23 cellular contexts compared by ENCODE assay signal in the genomic region with DNA sequence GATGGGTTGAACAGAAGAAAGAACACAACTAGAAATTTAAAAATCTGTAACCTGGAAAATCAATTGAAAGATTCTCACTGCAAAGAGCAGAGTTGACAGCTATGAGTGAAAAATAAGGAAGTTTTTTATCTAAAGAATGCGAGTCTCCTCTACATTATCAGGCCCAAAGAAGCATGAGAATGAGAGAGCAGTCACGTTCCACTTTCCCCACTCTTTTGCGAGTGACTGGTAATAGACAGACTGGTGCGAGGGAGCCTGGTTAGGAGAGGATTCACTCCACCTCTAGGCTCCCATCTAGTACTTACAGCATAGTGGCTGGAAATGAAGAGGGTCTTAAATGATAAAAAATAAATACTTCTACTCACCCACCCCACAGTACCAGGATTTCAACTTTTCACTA. TPM values are rescaled to one million over a fixed set of nuclear protein-coding genes. Genes with fewer than 3 reads are reported as not detected.
DNase-seq lines count a peak whose midpoint lies in the region; ATAC-seq and TF ChIP-seq lines count a peak whose summit lies in the region.
"Had no signal": no experiment of that assay in that cellular context is flagged by ENCODE, and none has a peak within 500 bp of the region (broad histone marks: within the 10 kb centered on the region; RNA-seq: fewer than 3 reads in every experiment).

No MANE protein-coding gene starts in this region.

- H2AFZ ChIP-seq in GM23338 (peak overlapping the region; percentile 28; the same call in 1 of the 2 replicates), neural progenitor cell (replicated peaks) (peak overlapping the region; percentile 14)

- H3K27me3 ChIP-seq in GM23338 (ENCODE audit: insufficient read depth) = no peaks in the 10 kb centered on the region
- no peaks in the 10 kb centered on the region for H3K27me3 ChIP-seq in neural progenitor cell
- no peaks in the 10 kb centered on the region for H3K27me3 ChIP-seq in transverse colon
- H3K27me3 ChIP-seq: BE2C, Peyer's patch had no signal

- H3K27me3 Mint-ChIP-seq in GM23338 (ENCODE audit: insufficient read depth, low read depth, poor library complexity) (peaks cover 2% of the 10 kb centered on the region), WTC11 (ENCODE audit: low read depth) (no peaks in the 10 kb centered on the region), neural progenitor cell (ENCODE audit: insufficient read depth, low read depth) (no peaks in the 10 kb centered on the region)

- H3F3A ChIP-seq in GM23338 (replicated peaks; ENCODE audit: low read depth) (no peaks in the 10 kb centered on the region), neural progenitor cell (ENCODE audit: low read depth) (peaks cover 6% of the 10 kb centered on the region)

- in situ Hi-C loops in transverse colon (cut with MboI; ENCODE audit: low pct_ligation_motif_present in 1 of 4, low pct_unique_long_range_greater_than_20kb in 1 of 4, low sequenced_read_pairs in 3 of 4) = no loop called here

- TF ChIP-seq POLR2A in transverse colon (IDR thresholded peaks at IDR 0.05) = no peak

- WGBS in transverse colon (ENCODE audit: low coverage in 1 of 2), 2 donors = 75 to 82% methylated on average over 3 to 4 of the region's 4 CpGs

- H3K79me2 ChIP-seq in GM23338 (replicated peaks; ENCODE audit: insufficient read depth) (no peaks in the 10 kb centered on the region), neural progenitor cell (ENCODE audit: low read depth) (no peaks in the 10 kb centered on the region)

- H3K4me3 ChIP-seq in GM23338 (no peak overlapping the region), neural progenitor cell (no peak overlapping the region), transverse colon (no peak overlapping the region)
- H3K4me3 ChIP-seq: GM12878, Peyer's patch had no signal

- H3K9me2 ChIP-seq in GM23338 (ENCODE audit: insufficient read depth) = no peaks in the 10 kb centered on the region

- peaks cover 37% of the 10 kb centered on the region for H3K4me1 ChIP-seq in GM23338 (ENCODE audit: insufficient read depth)
- H3K4me1 ChIP-seq in neural progenitor cell = peaks cover 25% of the 10 kb centered on the region
- no peaks in the 10 kb centered on the region for H3K4me1 ChIP-seq in transverse colon
- H3K4me1 ChIP-seq: BE2C, Caco-2, Peyer's patch had no signal

- H3K9me3 Mint-ChIP-seq in GM23338 (no peaks in the 10 kb centered on the region), WTC11 (no peaks in the 10 kb centered on the region), neural progenitor cell (no peaks in the 10 kb centered on the region)

- peak; percentile 67 for ATAC-seq in GM23338
- ATAC-seq in WTC11 = peak; percentile 57
- ATAC-seq in GM21528 (IDR thresholded peaks at IDR 0.05; ENCODE audit: low FRiP score, unreplicated experiment) = no peak
- no peak for ATAC-seq in GM21423 (IDR thresholded peaks at IDR 0.05; ENCODE audit: unreplicated experiment)
- ATAC-seq: GM12878, SK-N-SH treated with all-trans-retinoic acid at 6 μM for 48 hours had no signal

- H3K9ac ChIP-seq in neural progenitor cell = no peak overlapping the region

- CTCF ChIA-PET in WTC11 (lab: Charles Lee) = no interaction called here

- no peak overlapping the region for H3K4me2 ChIP-seq in GM23338
- no peak overlapping the region for H3K4me2 ChIP-seq in neural progenitor cell

- H3K27ac ChIP-seq in GM23338 (ENCODE audit: low read depth) (no peak overlapping the region), neural progenitor cell (no peak overlapping the region), transverse colon (no peak overlapping the region)
- H3K27ac ChIP-seq: Peyer's patch had no signal

- H3K27ac Mint-ChIP-seq in GM23338 (no peak overlapping the region; the same call in 1 of the 2 replicates), WTC11 (no peak overlapping the region; the same call in 1 of the 2 replicates), neural progenitor cell (no peak overlapping the region)

- H3K4me3 Mint-ChIP-seq in GM23338 (no peak overlapping the region), WTC11 (no peak overlapping the region), neural progenitor cell (no peak overlapping the region)

- H4K20me1 ChIP-seq in GM23338 (replicated peaks; ENCODE audit: insufficient read depth) = no peaks in the 10 kb centered on the region
- no peaks in the 10 kb centered on the region for H4K20me1 ChIP-seq in neural progenitor cell (ENCODE audit: low read depth)

- H3K36me3 Mint-ChIP-seq in GM23338 (ENCODE audit: low read depth) = no peaks in the 10 kb centered on the region
- H3K36me3 Mint-ChIP-seq in WTC11 = no peaks in the 10 kb centered on the region
- H3K36me3 Mint-ChIP-seq in neural progenitor cell = no peaks in the 10 kb centered on the region

- H3K4me1 Mint-ChIP-seq in GM23338 = peaks cover 31% of the 10 kb centered on the region
- H3K4me1 Mint-ChIP-seq in WTC11 = peaks cover 49% of the 10 kb centered on the region
- H3K4me1 Mint-ChIP-seq in neural progenitor cell = peaks cover 22% of the 10 kb centered on the region

- TF ChIP-seq CTCF in GM23338 (conservative IDR thresholded peaks at IDR 0.05; ENCODE audit: low read depth in 2 of 2) (no peak), WTC11 (IDR thresholded peaks at IDR 0.05) (no peak), neural progenitor cell (IDR thresholded peaks at IDR 0.05) (no peak), transverse colon (IDR thresholded peaks at IDR 0.05) (no peak)

- DNase-seq in GM23338 (ENCODE audit: low spot score) (peak; percentile 8), OCI-M1 (lab: John Stamatoyannopoulos, UW) (peak; percentile 78), WTC11 (ENCODE audit: low spot score) (no peak), neural progenitor cell (ENCODE audit: low spot score) (no peak), transverse colon (no peak)
- DNase-seq in activated T-cell treated with anti-CD3 and anti-CD28 coated beads, Interleukin-2, amount 50 U/mL, for 48 hours = no peak
- DNase-seq: BE2C, Caco-2, DMS 273 treated with DMSO at 0.1 percent for 48 hours, DMS79 treated with DMSO at 0.1 percent for 48 hours, IMR-90, Kasumi-1, NCI-H1048, NCI-H146, NCI-H2029, NCI-H226, NCI-H524, NCI-H82, Peyer's patch had no signal

- intact Hi-C loops in transverse colon (cut with DNase I; ENCODE audit: low total_unique reads) = no loop called here

- POLR2A ChIA-PET in WTC11 (lab: Charles Lee) = no interaction called here

- H3K36me3 ChIP-seq in GM23338 (ENCODE audit: insufficient read depth) = no peaks in the 10 kb centered on the region
- no peaks in the 10 kb centered on the region for H3K36me3 ChIP-seq in neural progenitor cell
- H3K36me3 ChIP-seq in transverse colon = no peaks in the 10 kb centered on the region
- H3K36me3 ChIP-seq: BE2C, Peyer's patch had no signal

- TF ChIP-seq EP300 in transverse colon (IDR thresholded peaks at IDR 0.05; ENCODE audit: low read depth) = no peak

- H3K9me3 ChIP-seq in neural progenitor cell (ENCODE audit: low read depth) = no peaks in the 10 kb centered on the region
- H3K9me3 ChIP-seq in transverse colon = no peaks in the 10 kb centered on the region
- H3K9me3 ChIP-seq: BE2C, Caco-2, Peyer's patch had no signal

TF ChIP-seq in GM23338, 12 proteins besides CTCF, POLR2A, EP300 and RAD21 (continues in another document):
- TF ChIP-seq POLR2AphosphoS5 (IDR thresholded peaks at IDR 0.05; ENCODE audit: low read depth) (no peak), EZH2 (IDR thresholded peaks at IDR 0.05; ENCODE audit: low read depth, unreplicated experiment) (no peak), ZNF114 (CRISPR knock-in tag; IDR thresholded peaks at IDR 0.05) (no peak), STAT1 (IDR thresholded peaks at IDR 0.05; ENCODE audit: unreplicated experiment) (no peak), CREB1 (CRISPR knock-in tag; IDR thresholded peaks at IDR 0.05; ENCODE audit: low read depth) (no peak), EZH2phosphoT487 (IDR thresholded peaks at IDR 0.05; ENCODE audit: unreplicated experiment) (no peak), NANOG (IDR thresholded peaks at IDR 0.05; ENCODE audit: borderline replicate concordance) (no peak)
- TF ChIP-seq, protein P1, sequence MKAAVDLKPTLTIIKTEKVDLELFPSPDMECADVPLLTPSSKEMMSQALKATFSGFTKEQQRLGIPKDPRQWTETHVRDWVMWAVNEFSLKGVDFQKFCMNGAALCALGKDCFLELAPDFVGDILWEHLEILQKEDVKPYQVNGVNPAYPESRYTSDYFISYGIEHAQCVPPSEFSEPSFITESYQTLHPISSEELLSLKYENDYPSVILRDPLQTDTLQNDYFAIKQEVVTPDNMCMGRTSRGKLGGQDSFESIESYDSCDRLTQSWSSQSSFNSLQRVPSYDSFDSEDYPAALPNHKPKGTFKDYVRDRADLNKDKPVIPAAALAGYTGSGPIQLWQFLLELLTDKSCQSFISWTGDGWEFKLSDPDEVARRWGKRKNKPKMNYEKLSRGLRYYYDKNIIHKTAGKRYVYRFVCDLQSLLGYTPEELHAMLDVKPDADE (IDR thresholded peaks at IDR 0.05) = no peak

TF ChIP-seq in WTC11, 78 proteins besides CTCF, POLR2A, EP300 and RAD21 (continues in another document):
- TF ChIP-seq SMAD3 (CRISPR knock-in tag; IDR thresholded peaks at IDR 0.05; ENCODE audit: borderline replicate concordance) = no peak
- TF ChIP-seq, protein P2, sequence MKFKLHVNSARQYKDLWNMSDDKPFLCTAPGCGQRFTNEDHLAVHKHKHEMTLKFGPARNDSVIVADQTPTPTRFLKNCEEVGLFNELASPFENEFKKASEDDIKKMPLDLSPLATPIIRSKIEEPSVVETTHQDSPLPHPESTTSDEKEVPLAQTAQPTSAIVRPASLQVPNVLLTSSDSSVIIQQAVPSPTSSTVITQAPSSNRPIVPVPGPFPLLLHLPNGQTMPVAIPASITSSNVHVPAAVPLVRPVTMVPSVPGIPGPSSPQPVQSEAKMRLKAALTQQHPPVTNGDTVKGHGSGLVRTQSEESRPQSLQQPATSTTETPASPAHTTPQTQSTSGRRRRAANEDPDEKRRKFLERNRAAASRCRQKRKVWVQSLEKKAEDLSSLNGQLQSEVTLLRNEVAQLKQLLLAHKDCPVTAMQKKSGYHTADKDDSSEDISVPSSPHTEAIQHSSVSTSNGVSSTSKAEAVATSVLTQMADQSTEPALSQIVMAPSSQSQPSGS (CRISPR knock-in tag; IDR thresholded peaks at IDR 0.05; ENCODE audit: borderline replicate concordance, low read depth) = no peak
- TF ChIP-seq, protein P3, sequence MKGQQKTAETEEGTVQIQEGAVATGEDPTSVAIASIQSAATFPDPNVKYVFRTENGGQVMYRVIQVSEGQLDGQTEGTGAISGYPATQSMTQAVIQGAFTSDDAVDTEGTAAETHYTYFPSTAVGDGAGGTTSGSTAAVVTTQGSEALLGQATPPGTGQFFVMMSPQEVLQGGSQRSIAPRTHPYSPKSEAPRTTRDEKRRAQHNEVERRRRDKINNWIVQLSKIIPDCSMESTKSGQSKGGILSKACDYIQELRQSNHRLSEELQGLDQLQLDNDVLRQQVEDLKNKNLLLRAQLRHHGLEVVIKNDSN (CRISPR knock-in tag; IDR thresholded peaks at IDR 0.05) = no peak
- TF ChIP-seq ZNF138 (CRISPR knock-in tag; conservative IDR thresholded peaks at IDR 0.05) = no peak

RNA-seq across cellular contexts. Expression of a gene that starts 52.0 kb away (rescaled TPM):
- 448 and 516 TPM in 2 replicates for total RNA-seq in GM23338 (2014; rRNA removed; shearing (Covaris generic))
- 726 and 746 TPM in 2 replicates for polyA plus RNA-seq in GM23338 (2016; fragmentation: Nextera tagmentation; extraction: Ambion mirVana)
- total RNA-seq in WTC11 (2021) (512 to 538 TPM (median 516 TPM) in 3 replicates), neural progenitor cell (ENCODE audit: low replicate concordance) (322 and 441 TPM in 2 replicates), transverse colon (100 to 1,000 TPM; 150 to 540 (median 469) TPM)

Comparison
In these comparisons a context has a peak if more than half of its experiments do, and no peak if none do; other contexts are left out.
1. ATAC-seq: peak in GM23338 (single experiment) and WTC11 (single experiment); none in GM21528 (single experiment) and GM21423 (single experiment).
2. DNase-seq: peak in GM23338 (single experiment) and OCI-M1 (single experiment); none in WTC11 (single experiment), neural progenitor cell (single experiment), activated T-cell treated with anti-CD3 and anti-CD28 coated beads, Interleukin-2, amount 50 U/mL, for 48 hours (0 of 2) and transverse colon (single experiment).